ENCODE assay signal across 16 cellular contexts in the genomic region with DNA sequence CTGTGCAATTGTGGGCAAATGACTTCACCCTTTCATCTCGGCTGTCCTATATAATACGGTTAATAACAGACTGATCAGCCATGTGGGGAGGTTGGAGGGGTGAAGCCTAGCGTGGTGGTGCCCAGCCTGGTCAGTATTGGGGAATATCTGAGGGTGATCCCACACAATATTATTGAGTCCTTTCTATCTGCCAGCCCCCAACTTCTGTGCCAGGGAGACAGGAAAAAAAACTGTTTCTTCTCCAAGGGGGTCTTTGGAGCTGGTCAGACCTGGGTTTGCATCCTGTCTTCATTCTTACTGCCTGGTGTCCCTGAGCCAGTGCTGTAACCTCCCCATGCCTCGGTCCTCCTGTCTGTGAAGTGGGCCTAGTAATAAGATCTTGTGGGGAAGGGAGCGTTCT. TPM values are rescaled to one million over a fixed set of nuclear protein-coding genes. Genes with fewer than 3 reads are reported as not detected.
A peak's percentile ranks its signal among the peaks of the same experiment; 100 is the strongest.
DNase-seq lines count a peak whose midpoint lies in the region; ATAC-seq lines count a peak whose summit lies in the region.
"Had no signal": no experiment of that assay in that cellular context is flagged by ENCODE, and none has a peak within 500 bp of the region (broad histone marks: within the 10 kb centered on the region; RNA-seq: fewer than 3 reads in every experiment).

No MANE protein-coding gene starts in this region.

- CTCF ChIA-PET in activated CD8-positive, alpha-beta memory T cell treated with anti-CD3 and anti-CD28 coated beads, Interleukin-2, amount 10 ng/mL, durations not matched to agents 7 days and 5 days (lab: Charles Lee), result interaction anchor here (0.9 kb wide), 1 partner anchor 219 kb away, joined by 3 read pairs; no protein-coding TSS in a partner anchor

- ATAC-seq in activated CD8-positive, alpha-beta memory T cell treated with anti-CD3 and anti-CD28 coated beads, Interleukin-2, amount 10 ng/mL, durations not matched to agents 7 days and 5 days, result no peak

- H3K27me3 Mint-ChIP-seq in activated CD8-positive, alpha-beta memory T cell treated with anti-CD3 and anti-CD28 coated beads, Interleukin-2, amount 10 ng/mL, durations not matched to agents 7 days and 5 days, result peaks cover 51% of the 10 kb centered on the region
- H3K27me3 Mint-ChIP-seq in activated naive CD8-positive, alpha-beta T cell treated with anti-CD3 and anti-CD28 coated beads for 36 hours, result peaks cover 35% of the 10 kb centered on the region

- H3K27ac Mint-ChIP-seq in activated CD8-positive, alpha-beta memory T cell treated with anti-CD3 and anti-CD28 coated beads, Interleukin-2, amount 10 ng/mL, durations not matched to agents 7 days and 5 days, result no peak overlapping the region
- no peak overlapping the region for H3K27ac Mint-ChIP-seq in activated naive CD8-positive, alpha-beta T cell treated with anti-CD3 and anti-CD28 coated beads for 36 hours
- H3K27ac Mint-ChIP-seq: CD4-positive, CD25-positive, alpha-beta regulatory T cell had no signal

- no peaks in the 10 kb centered on the region for H3K36me3 Mint-ChIP-seq in activated CD8-positive, alpha-beta memory T cell treated with anti-CD3 and anti-CD28 coated beads, Interleukin-2, amount 10 ng/mL, durations not matched to agents 7 days and 5 days
- no peaks in the 10 kb centered on the region for H3K36me3 Mint-ChIP-seq in activated naive CD8-positive, alpha-beta T cell treated with anti-CD3 and anti-CD28 coated beads for 36 hours
- H3K36me3 Mint-ChIP-seq: CD4-positive, CD25-positive, alpha-beta regulatory T cell had no signal

- no peak overlapping the region for H3K4me3 Mint-ChIP-seq in activated CD8-positive, alpha-beta memory T cell treated with anti-CD3 and anti-CD28 coated beads, Interleukin-2, amount 10 ng/mL, durations not matched to agents 7 days and 5 days
- no peak overlapping the region for H3K4me3 Mint-ChIP-seq in activated naive CD8-positive, alpha-beta T cell treated with anti-CD3 and anti-CD28 coated beads for 36 hours
- H3K4me3 Mint-ChIP-seq: CD8-positive, alpha-beta memory T cell had no signal

- H3K4me1 Mint-ChIP-seq in activated CD8-positive, alpha-beta memory T cell treated with anti-CD3 and anti-CD28 coated beads, Interleukin-2, amount 10 ng/mL, durations not matched to agents 7 days and 5 days, result peaks cover 8% of the 10 kb centered on the region
- H3K4me1 Mint-ChIP-seq in activated naive CD8-positive, alpha-beta T cell treated with anti-CD3 and anti-CD28 coated beads for 36 hours, result no peaks in the 10 kb centered on the region

- H3K9me3 Mint-ChIP-seq in activated CD8-positive, alpha-beta memory T cell treated with anti-CD3 and anti-CD28 coated beads, Interleukin-2, amount 10 ng/mL, durations not matched to agents 7 days and 5 days (ENCODE audit: low read depth), result no peaks in the 10 kb centered on the region
- no peaks in the 10 kb centered on the region for H3K9me3 Mint-ChIP-seq in activated naive CD8-positive, alpha-beta T cell treated with anti-CD3 and anti-CD28 coated beads for 36 hours
- H3K9me3 Mint-ChIP-seq: CD4-positive, CD25-positive, alpha-beta regulatory T cell; CD8-positive, alpha-beta memory T cell had no signal

- peak; percentile 26 for DNase-seq in activated CD8-positive, alpha-beta memory T cell treated with anti-CD3 and anti-CD28 coated beads, Interleukin-2, amount 50 U/mL, for 48 hours
- DNase-seq in activated CD8-positive, alpha-beta memory T cell treated with anti-CD3 and anti-CD28 coated beads, Interleukin-2, amount 10 ng/mL, durations not matched to agents 7 days and 5 days, result no peak
- DNase-seq in ecto neural progenitor cell (ENCODE audit: low spot score), result peak; percentile 23
- peak; percentile 9 for DNase-seq in islet precursor cell
- no peak for DNase-seq in activated gamma-delta T cell (lab: John Stamatoyannopoulos, UW)
- no peak for DNase-seq in NCI-H1930 (lab: John Stamatoyannopoulos, UW)
- no peak for DNase-seq in activated naive CD8-positive, alpha-beta T cell treated with anti-CD3 and anti-CD28 coated beads for 36 hours
- DNase-seq: ACHN; BE2C; C1 segment of cervical spinal cord; CD4-positive, CD25-positive, alpha-beta regulatory T cell; CD8-positive, alpha-beta memory T cell; COR-L47; GM23248 had no signal

RNA-seq across cellular contexts. Expression of a gene that starts 6.5 kb away (rescaled TPM):
- total RNA-seq in activated CD8-positive, alpha-beta memory T cell treated with anti-CD3 and anti-CD28 coated beads, Interleukin-2, amount 10 ng/mL, durations not matched to agents 7 days and 5 days, result under 1 TPM in 1 of 2 experiments, not detected in 1; 0.15 TPM
- total RNA-seq in activated naive CD8-positive, alpha-beta T cell treated with anti-CD3 and anti-CD28 coated beads for 36 hours, result under 1 TPM; 0.16 to 0.18 TPM
- total RNA-seq: CD4-positive, CD25-positive, alpha-beta regulatory T cell; H4; HT1080 had no signal

RNA-seq across cellular contexts. Expression of a gene that starts 45.7 kb away (rescaled TPM):
- under 1 TPM in 1 of 2 experiments, not detected in 1; 0.09 TPM for total RNA-seq in activated CD8-positive, alpha-beta memory T cell treated with anti-CD3 and anti-CD28 coated beads, Interleukin-2, amount 10 ng/mL, durations not matched to agents 7 days and 5 days
- total RNA-seq in activated naive CD8-positive, alpha-beta T cell treated with anti-CD3 and anti-CD28 coated beads for 36 hours, result under 1 TPM in 1 of 2 experiments, not detected in 1; 0.02 TPM
- total RNA-seq: CD4-positive, CD25-positive, alpha-beta regulatory T cell; HT1080 had no signal

Comparison
In these comparisons a context has a peak if more than half of its experiments do, and no peak if none do; other contexts are left out.
1. DNase-seq: peak in activated CD8-positive, alpha-beta memory T cell treated with anti-CD3 and anti-CD28 coated beads, Interleukin-2, amount 50 U/mL, for 48 hours (single experiment), ecto neural progenitor cell (single experiment) and islet precursor cell (single experiment); none in activated CD8-positive, alpha-beta memory T cell treated with anti-CD3 and anti-CD28 coated beads, Interleukin-2, amount 10 ng/mL, durations not matched to agents 7 days and 5 days (single experiment), activated gamma-delta T cell (single experiment), NCI-H1930 (0 of 2) and activated naive CD8-positive, alpha-beta T cell treated with anti-CD3 and anti-CD28 coated beads for 36 hours (single experiment).